Comparison of ENCODE assay signal across 10 cellular contexts in genomic region chr13:48144413-48145035, GRCh38. TPM values are rescaled to one million over a fixed set of nuclear protein-coding genes. Genes with fewer than 3 reads are reported as not detected.
DNase-seq lines count a peak whose midpoint lies in the region; ATAC-seq and TF ChIP-seq lines count a peak whose summit lies in the region.
"Had no signal": no experiment of that assay in that cellular context is flagged by ENCODE, and none has a peak within 500 bp of the region (broad histone marks: within the 10 kb centered on the region; RNA-seq: fewer than 3 reads in every experiment).

No MANE protein-coding gene starts in this region.

- no peak for ATAC-seq in activated naive CD8-positive, alpha-beta T cell treated with anti-CD3 and anti-CD28 coated beads, Interleukin-2, amount 50 U/mL, for 24 hours
- ATAC-seq in stimulated activated naive CD8-positive, alpha-beta T cell treated with anti-CD3 and anti-CD28 coated beads, Interleukin-15, amount 100 ng/mL, for 72 hours = peak; percentile 74
- ATAC-seq in HG03521 (IDR thresholded peaks at IDR 0.05; ENCODE audit: unreplicated experiment) = no peak
- ATAC-seq in HG03280 (IDR thresholded peaks at IDR 0.05; ENCODE audit: unreplicated experiment) = no peak

- peaks cover 42% of the 10 kb centered on the region for H3K4me1 ChIP-seq in Loucy (ENCODE audit: insufficient read depth, low read length, poor library complexity, severe bottlenecking)

- H3K27me3 ChIP-seq in Loucy (ENCODE audit: insufficient read depth, low read length, poor library complexity, severe bottlenecking) (no peaks in the 10 kb centered on the region), layer of hippocampus (ENCODE audit: control insufficient read depth, insufficient read depth, low read length) (no peaks in the 10 kb centered on the region)

- H3K9ac ChIP-seq in Loucy (ENCODE audit: low read depth, low read length, poor library complexity, severe bottlenecking) = no peak overlapping the region

- H3K27ac Mint-ChIP-seq in activated naive CD8-positive, alpha-beta T cell treated with anti-CD3 and anti-CD28 coated beads, Interleukin-2, amount 50 U/mL, for 24 hours = peak overlapping the region; percentile 56
- H3K27ac Mint-ChIP-seq in stimulated activated naive CD8-positive, alpha-beta T cell treated with anti-CD3 and anti-CD28 coated beads, Interleukin-15, amount 100 ng/mL, for 72 hours = peak overlapping the region; percentile 91
- H3K27ac Mint-ChIP-seq in chondrocyte (ENCODE audit: unreplicated experiment) = no peak overlapping the region

- no peaks in the 10 kb centered on the region for H3K79me2 ChIP-seq in Loucy (ENCODE audit: insufficient read depth, low read length)

- H4K20me1 ChIP-seq in Loucy (ENCODE audit: insufficient read depth, low read length, poor library complexity, severe bottlenecking) = no peaks in the 10 kb centered on the region

- TF ChIP-seq CTCF in Loucy (conservative IDR thresholded peaks at IDR 0.05; ENCODE audit: low read length) (no peak), chondrocyte (IDR thresholded peaks at IDR 0.05) (no peak)

- H3K36me3 Mint-ChIP-seq in activated naive CD8-positive, alpha-beta T cell treated with anti-CD3 and anti-CD28 coated beads, Interleukin-2, amount 50 U/mL, for 24 hours (ENCODE audit: low read depth) = no peaks in the 10 kb centered on the region
- no peaks in the 10 kb centered on the region for H3K36me3 Mint-ChIP-seq in chondrocyte (ENCODE audit: low read depth)

- H3K36me3 ChIP-seq in Loucy (ENCODE audit: insufficient read depth, low read length) = no peaks in the 10 kb centered on the region

- H3K9me3 Mint-ChIP-seq in activated naive CD8-positive, alpha-beta T cell treated with anti-CD3 and anti-CD28 coated beads, Interleukin-2, amount 50 U/mL, for 24 hours = no peaks in the 10 kb centered on the region
- peaks cover 0 to 6% of the 10 kb centered on the region in 2 donors for H3K9me3 Mint-ChIP-seq in stimulated activated naive CD8-positive, alpha-beta T cell treated with anti-CD3 and anti-CD28 coated beads, Interleukin-15, amount 100 ng/mL, for 72 hours
- H3K9me3 Mint-ChIP-seq in chondrocyte (ENCODE audit: low read depth) = peaks cover 6% of the 10 kb centered on the region

- no peaks in the 10 kb centered on the region for H3K27me3 Mint-ChIP-seq in activated naive CD8-positive, alpha-beta T cell treated with anti-CD3 and anti-CD28 coated beads, Interleukin-2, amount 50 U/mL, for 24 hours
- H3K27me3 Mint-ChIP-seq in stimulated activated naive CD8-positive, alpha-beta T cell treated with anti-CD3 and anti-CD28 coated beads, Interleukin-15, amount 100 ng/mL, for 72 hours = no peaks in the 10 kb centered on the region
- H3K27me3 Mint-ChIP-seq in chondrocyte (ENCODE audit: low read depth) = no peaks in the 10 kb centered on the region

- peak overlapping the region; percentile 84; the same call in 1 of the 2 replicates for H2AFZ ChIP-seq in Loucy (ENCODE audit: low read length)

- H3K9me2 ChIP-seq in Loucy (replicated peaks; ENCODE audit: low read depth, low read length) = no peaks in the 10 kb centered on the region

- no peaks in the 10 kb centered on the region for H3F3A ChIP-seq in Loucy (ENCODE audit: low read depth)

- H3K4me3 ChIP-seq in Loucy (ENCODE audit: low read length, poor library complexity, severe bottlenecking) = no peak overlapping the region

- H3K27ac ChIP-seq in layer of hippocampus (ENCODE audit: low read depth, low read length) = peak overlapping the region; percentile 52
- H3K27ac ChIP-seq: epithelial cell of prostate had no signal

- H3K9me3 ChIP-seq in Loucy (ENCODE audit: insufficient read depth, low read depth, low read length) = no peaks in the 10 kb centered on the region

- no peak overlapping the region for H3K4me3 Mint-ChIP-seq in activated naive CD8-positive, alpha-beta T cell treated with anti-CD3 and anti-CD28 coated beads, Interleukin-2, amount 50 U/mL, for 24 hours
- H3K4me3 Mint-ChIP-seq in stimulated activated naive CD8-positive, alpha-beta T cell treated with anti-CD3 and anti-CD28 coated beads, Interleukin-15, amount 100 ng/mL, for 72 hours = peak overlapping the region in 1 of 2 donors; percentile 42
- no peak overlapping the region for H3K4me3 Mint-ChIP-seq in chondrocyte (ENCODE audit: unreplicated experiment)

- DNase-seq in activated naive CD8-positive, alpha-beta T cell treated with anti-CD3 and anti-CD28 coated beads, Interleukin-2, amount 50 U/mL, for 24 hours = no peak
- peak in 1 of 2 donors; percentile 26 for DNase-seq in stimulated activated naive CD8-positive, alpha-beta T cell treated with anti-CD3 and anti-CD28 coated beads, Interleukin-15, amount 100 ng/mL, for 72 hours
- DNase-seq in HT-29 (ENCODE audit: low spot score) (no peak), chondrocyte (ENCODE audit: low spot score) (no peak)
- DNase-seq: NCI-H82 had no signal

- H3K4me2 ChIP-seq in Loucy (ENCODE audit: low read depth, low read length, poor library complexity, severe bottlenecking) = peak overlapping the region; percentile 5

- H3K4me1 Mint-ChIP-seq in activated naive CD8-positive, alpha-beta T cell treated with anti-CD3 and anti-CD28 coated beads, Interleukin-2, amount 50 U/mL, for 24 hours = peaks cover 39% of the 10 kb centered on the region
- peaks cover 42% of the 10 kb centered on the region for H3K4me1 Mint-ChIP-seq in stimulated activated naive CD8-positive, alpha-beta T cell treated with anti-CD3 and anti-CD28 coated beads, Interleukin-15, amount 100 ng/mL, for 72 hours
- H3K4me1 Mint-ChIP-seq in chondrocyte (ENCODE audit: low read depth) = peaks cover 9% of the 10 kb centered on the region

RNA-seq across cellular contexts. Expression of gene MED4, which starts 49.6 kb away (rescaled TPM):
- 25.4 and 25.7 TPM in 2 replicates for total RNA-seq in HT-29 (2014; rRNA removed; shearing (Covaris generic))
- total RNA-seq in chondrocyte = 32.5 to 45.1 TPM (median 34.6 TPM) in 3 replicates
